ENCODE assay signal across 9 cellular contexts in genomic region chr4:123361195-123361861, GRCh38. TPM values are rescaled to one million over a fixed set of nuclear protein-coding genes. Genes with fewer than 3 reads are reported as not detected.
DNase-seq lines count a peak whose midpoint lies in the region; ATAC-seq and TF ChIP-seq lines count a peak whose summit lies in the region.
"Had no signal": no experiment of that assay in that cellular context is flagged by ENCODE, and none has a peak within 500 bp of the region (broad histone marks: within the 10 kb centered on the region; RNA-seq: fewer than 3 reads in every experiment).

No MANE protein-coding gene starts in this region.

- no peak overlapping the region for H3K27ac Mint-ChIP-seq in activated naive CD4-positive, alpha-beta T cell treated with anti-CD3 and anti-CD28 coated beads, Interleukin-2, amount 50 U/mL, for 72 hours
- H3K27ac Mint-ChIP-seq: IgD-negative memory B cell had no signal

- intact Hi-C loops in sciatic nerve (cut with DNase I), result no loop called here

- H3K4me1 ChIP-seq in SJSA1 (replicated peaks), result peaks cover 17% of the 10 kb centered on the region

- H3K4me3 ChIP-seq in SJSA1, result no peak overlapping the region
- H3K4me3 ChIP-seq in fibroblast of pulmonary artery (replicated peaks; ENCODE audit: low read depth, low read length), result no peak overlapping the region

- no peaks in the 10 kb centered on the region for H3K9me3 ChIP-seq in SJSA1 (replicated peaks)

- TF ChIP-seq CTCF in fibroblast of pulmonary artery (IDR thresholded peaks at IDR 0.05; ENCODE audit: low read length, missing control alignments), result no peak

- ATAC-seq in sciatic nerve, result peak; percentile 46
- no peak for ATAC-seq in activated naive CD4-positive, alpha-beta T cell treated with anti-CD3 and anti-CD28 coated beads, Interleukin-2, amount 50 U/mL, for 72 hours
- ATAC-seq in GM19035 (IDR thresholded peaks at IDR 0.05; ENCODE audit: unreplicated experiment), result no peak

- no peaks in the 10 kb centered on the region for H3K36me3 Mint-ChIP-seq in activated naive CD4-positive, alpha-beta T cell treated with anti-CD3 and anti-CD28 coated beads, Interleukin-2, amount 50 U/mL, for 72 hours

- DNase-seq in DMS53 (lab: John Stamatoyannopoulos, UW) (peak; percentile 22), SJSA1 (ENCODE audit: low read depth in 1 of 2, low spot score in 2 of 2) (peak in 1 of 2 experiments; percentile 70), fibroblast of pulmonary artery (ENCODE audit: low read depth) (peak; percentile 96), sciatic nerve (ENCODE audit: low spot score) (no peak), AML-193 (lab: John Stamatoyannopoulos, UW) (no peak)
- no peak for DNase-seq in activated naive CD4-positive, alpha-beta T cell treated with anti-CD3 and anti-CD28 coated beads, Interleukin-2, amount 50 U/mL, for 72 hours (ENCODE audit: low spot score in 2 of 2)
- DNase-seq in activated CD4-positive, CD25-positive, alpha-beta regulatory T cell treated with anti-CD3 and anti-CD28 coated beads, Interleukin-2, amount 50 U/mL, for 72 hours, result no peak

- no peaks in the 10 kb centered on the region for H3K9me3 Mint-ChIP-seq in activated naive CD4-positive, alpha-beta T cell treated with anti-CD3 and anti-CD28 coated beads, Interleukin-2, amount 50 U/mL, for 72 hours
- H3K9me3 Mint-ChIP-seq: IgD-negative memory B cell had no signal

- H3K27me3 ChIP-seq in SJSA1 (replicated peaks), result no peaks in the 10 kb centered on the region

- no peaks in the 10 kb centered on the region for H3K36me3 ChIP-seq in SJSA1

- H3K27ac ChIP-seq in SJSA1, result peak overlapping the region; percentile 76

RNA-seq across cellular contexts. Expression of gene SPRY1, which starts 35.3 kb away (rescaled TPM):
- 0.06 and 2.7 TPM in 2 replicates for total RNA-seq in SJSA1 (2014; rRNA removed; shearing (Covaris generic))
- 146 TPM for total RNA-seq in sciatic nerve
- total RNA-seq in activated naive CD4-positive, alpha-beta T cell treated with anti-CD3 and anti-CD28 coated beads, Interleukin-2, amount 50 U/mL, for 72 hours, result 10 to 100 TPM; 22.8 to 34.3 TPM

Comparison
In these comparisons a context has a peak if more than half of its experiments do, and no peak if none do; other contexts are left out.
1. DNase-seq: peak in DMS53 (single experiment) and fibroblast of pulmonary artery (single experiment); none in sciatic nerve (single experiment), activated naive CD4-positive, alpha-beta T cell treated with anti-CD3 and anti-CD28 coated beads, Interleukin-2, amount 50 U/mL, for 72 hours (0 of 2), activated CD4-positive, CD25-positive, alpha-beta regulatory T cell treated with anti-CD3 and anti-CD28 coated beads, Interleukin-2, amount 50 U/mL, for 72 hours (single experiment) and AML-193 (0 of 2).